9 cellular contexts compared by ENCODE assay signal in genomic region chr9:124197177-124198095, GRCh38.
DNase-seq lines count a peak whose midpoint lies in the region; ATAC-seq, FAIRE-seq and TF ChIP-seq lines count a peak whose summit lies in the region.
"Had no signal": no experiment of that assay in that cellular context is flagged by ENCODE, and none has a peak within 500 bp of the region (broad histone marks: within the 10 kb centered on the region; RNA-seq: fewer than 3 reads in every experiment).

No MANE protein-coding gene starts in this region.

- H3K27me3 ChIP-seq in Peyer's patch (no peaks in the 10 kb centered on the region), osteoblast (ENCODE audit: insufficient read depth, low read length) (peaks cover 14% of the 10 kb centered on the region)

- DNase-seq in Peyer's patch (peak in 2 of 3 donors; percentile 66 to 67), myocyte (ENCODE audit: low read depth) (peak; percentile 60), urothelium cell line (ENCODE audit: low spot score) (no peak), NCI-H2227 (lab: John Stamatoyannopoulos, UW; ENCODE audit: unreplicated experiment) (no peak), osteoblast (ENCODE audit: insufficient read length, low spot score, missing footprints) (no peak)

- H3K79me2 ChIP-seq in osteoblast (ENCODE audit: insufficient read depth, low read length) = no peaks in the 10 kb centered on the region

- H3K9me3 ChIP-seq in Peyer's patch (no peaks in the 10 kb centered on the region), osteoblast (ENCODE audit: low read depth, low read length) (no peaks in the 10 kb centered on the region)

- H3K4me1 ChIP-seq in Peyer's patch (peaks cover 0 to 17% (median 6%) of the 10 kb centered on the region in 4 donors), osteoblast (ENCODE audit: insufficient read depth, low read length) (no peaks in the 10 kb centered on the region)

- H3K27ac ChIP-seq in Peyer's patch = peak overlapping the region in 2 of 4 donors; percentile 37 to 64
- no peak overlapping the region for H3K27ac ChIP-seq in osteoblast (ENCODE audit: low read depth, low read length)

- no peaks in the 10 kb centered on the region for H3K36me3 ChIP-seq in Peyer's patch
- no peaks in the 10 kb centered on the region for H3K36me3 ChIP-seq in osteoblast (ENCODE audit: insufficient read depth, low read length)

- TF ChIP-seq POLR2A in Peyer's patch (IDR thresholded peaks at IDR 0.05) = no peak

- peak overlapping the region in 1 of 4 donors; percentile 12 for H3K4me3 ChIP-seq in Peyer's patch
- H3K4me3 ChIP-seq in osteoblast (ENCODE audit: insufficient read depth, low read length) = no peak overlapping the region

- no peak overlapping the region for H2AFZ ChIP-seq in osteoblast (ENCODE audit: low read length)

- no peak overlapping the region for H3K4me2 ChIP-seq in osteoblast (ENCODE audit: insufficient read depth, low read length)

- no peak for FAIRE-seq in urothelium cell line (lab: Jason Lieb, UNC)

- H4K20me1 ChIP-seq in osteoblast (ENCODE audit: insufficient read depth, low read length) = no peaks in the 10 kb centered on the region

- ATAC-seq in GM18907 (IDR thresholded peaks at IDR 0.05; ENCODE audit: unreplicated experiment) = peak; percentile 60
- ATAC-seq in HG02840 (IDR thresholded peaks at IDR 0.05; ENCODE audit: low FRiP score, unreplicated experiment) = peak; percentile 64
- ATAC-seq in SK-N-SH treated with all-trans-retinoic acid at 6 μM for 48 hours = no peak
- ATAC-seq: Panc1 had no signal

- TF ChIP-seq CTCF in Peyer's patch (IDR thresholded peaks at IDR 0.05) = peak in 1 of 6 experiments; percentile 8
- TF ChIP-seq CTCF in osteoblast (IDR thresholded peaks at IDR 0.05; ENCODE audit: extremely low read depth, low read depth, low read length) = no peak

TF ChIP-seq in SK-N-SH treated with all-trans-retinoic acid at 6 μM for 48 hours, 23 proteins besides CTCF, POLR2A, EP300 and RAD21:
- TF ChIP-seq ZC3H10 (CRISPR knock-in tag; IDR thresholded peaks at IDR 0.05) (no peak), OSR1 (CRISPR knock-in tag; IDR thresholded peaks at IDR 0.05) (no peak), ZNF70 (CRISPR knock-in tag; IDR thresholded peaks at IDR 0.05) (no peak), BACH2 (CRISPR knock-in tag; IDR thresholded peaks at IDR 0.05; ENCODE audit: borderline replicate concordance) (no peak), PPARA (CRISPR knock-in tag; IDR thresholded peaks at IDR 0.05; ENCODE audit: borderline replicate concordance) (no peak), SNAI2 (CRISPR knock-in tag; IDR thresholded peaks at IDR 0.05) (no peak), CSDC2 (CRISPR knock-in tag; IDR thresholded peaks at IDR 0.05) (no peak), TOX (CRISPR knock-in tag; IDR thresholded peaks at IDR 0.05; ENCODE audit: borderline replicate concordance) (no peak), ARNTL (CRISPR knock-in tag; IDR thresholded peaks at IDR 0.05; ENCODE audit: borderline replicate concordance, low read depth) (no peak), GLIS3 (CRISPR knock-in tag; IDR thresholded peaks at IDR 0.05) (no peak), PATZ1 (CRISPR knock-in tag; IDR thresholded peaks at IDR 0.05; ENCODE audit: borderline replicate concordance) (no peak), ZFP3 (CRISPR knock-in tag; IDR thresholded peaks at IDR 0.05) (no peak), CSRNP3 (CRISPR knock-in tag; IDR thresholded peaks at IDR 0.05) (no peak), RARB (CRISPR knock-in tag; IDR thresholded peaks at IDR 0.05) (no peak)

Comparison
In these comparisons a context has a peak if more than half of its experiments do, and no peak if none do; other contexts are left out.
1. DNase-seq: peak in Peyer's patch (2 of 3) and myocyte (single experiment); none in urothelium cell line (single experiment), NCI-H2227 (single experiment) and osteoblast (single experiment).